Comparison of ENCODE assay signal across 8 cellular contexts in genomic region chr19:58514564-58515020, GRCh38. TPM values are rescaled to one million over a fixed set of nuclear protein-coding genes. Genes with fewer than 3 reads are reported as not detected.
DNase-seq lines count a peak whose midpoint lies in the region; ATAC-seq and TF ChIP-seq lines count a peak whose summit lies in the region.

No MANE protein-coding gene starts in this region.

- peak overlapping the region; percentile 8 for H2BK5ac ChIP-seq in neuronal stem cell (ENCODE audit: low read length)

- no peak for ATAC-seq in GM18520 (IDR thresholded peaks at IDR 0.05; ENCODE audit: unreplicated experiment)

- H4K8ac ChIP-seq in neuronal stem cell (ENCODE audit: low read depth, low read length), result peak overlapping the region; percentile 95

- H2AFZ ChIP-seq in OCI-LY7 (ENCODE audit: low read length), result no peak overlapping the region
- no peak overlapping the region for H2AFZ ChIP-seq in neuronal stem cell (ENCODE audit: low read length)

- H3K4me1 Mint-ChIP-seq in CD8-positive, alpha-beta memory T cell, result peaks cover 32 to 50% (median 34%) of the 10 kb centered on the region in 3 donors

- H3K9ac ChIP-seq in endocrine pancreas (ENCODE audit: control insufficient read depth, insufficient read depth, low read length) (peak overlapping the region; percentile 1), neuronal stem cell (ENCODE audit: low read depth, low read length, poor library complexity) (peak overlapping the region; percentile 86)

- no peak overlapping the region for H2BK12ac ChIP-seq in neuronal stem cell (ENCODE audit: low read length)

- peak overlapping the region; percentile 53 for H3K4me3 ChIP-seq in CD8-positive, alpha-beta memory T cell (ENCODE audit: low read length)
- H3K4me3 ChIP-seq in OCI-LY7 (ENCODE audit: low read depth, low read length, poor library complexity, severe bottlenecking) (no peak overlapping the region), endocrine pancreas (ENCODE audit: control insufficient read depth, insufficient read depth, low read length) (no peak overlapping the region), neuronal stem cell (ENCODE audit: low read length in 2 of 2) (peak overlapping the region in 1 of 2 donors; percentile 74), SJCRH30 (no peak overlapping the region)

- intact Hi-C loops in OCI-LY7 (cut with micrococcal nuclease; ENCODE audit: unreplicated experiment), result loop anchor here (2.0 to 5.0 kb wide), 2 partner anchors 58 to 187 kb away; partner anchors contain the start of genes MZF1 and ZSCAN22

- CTCF ChIA-PET in CD8-positive, alpha-beta memory T cell (lab: Charles Lee), result interaction anchor here (0.7 to 3.6 kb wide), 19 partner anchors 13 to 208 kb away, joined by 3 to 61 read pairs (median 5); partner anchors contain the start of genes CHMP2A, MZF1, TRIM28 and ZNF497
- CTCF ChIA-PET in OCI-LY7 (lab: Charles Lee; ENCODE audit: unreplicated experiment), result interaction anchor here (0.6 kb wide), 1 partner anchor 36 kb away, joined by 4 read pairs; no protein-coding TSS in a partner anchor

- no peak overlapping the region for H3K14ac ChIP-seq in neuronal stem cell (ENCODE audit: low read length)

- no peak for TF ChIP-seq CTCF in OCI-LY7 (conservative IDR thresholded peaks at IDR 0.05; ENCODE audit: low read length)

- H3K4me3 Mint-ChIP-seq in CD8-positive, alpha-beta memory T cell, result peak overlapping the region; percentile 59 to 87 (median 79)

- no peak overlapping the region for H3K4ac ChIP-seq in neuronal stem cell (ENCODE audit: low read length)

- H2AK5ac ChIP-seq in neuronal stem cell (ENCODE audit: low read depth, low read length), result peak overlapping the region; percentile 49

- H3K9me3 ChIP-seq in CD8-positive, alpha-beta memory T cell (ENCODE audit: low read length), result no peaks in the 10 kb centered on the region
- H3K9me3 ChIP-seq in OCI-LY7 (ENCODE audit: low read length) (no peaks in the 10 kb centered on the region), endocrine pancreas (ENCODE audit: control insufficient read depth, low read length) (no peaks in the 10 kb centered on the region), neuronal stem cell (replicated peaks in 1 of 2; ENCODE audit: control insufficient read depth in 2 of 2, insufficient read depth in 1 of 2, low read depth in 1 of 2, low read length in 2 of 2) (no peaks in the 10 kb centered on the region), SJCRH30 (replicated peaks) (no peaks in the 10 kb centered on the region)

- H3K27me3 ChIP-seq in CD8-positive, alpha-beta memory T cell (ENCODE audit: insufficient read depth, low read length, poor library complexity, severe bottlenecking), result no peaks in the 10 kb centered on the region
- H3K27me3 ChIP-seq in endocrine pancreas (ENCODE audit: control insufficient read depth, insufficient read depth, low read length), result no peaks in the 10 kb centered on the region
- no peaks in the 10 kb centered on the region for H3K27me3 ChIP-seq in neuronal stem cell (ENCODE audit: control insufficient read depth in 3 of 3, insufficient read depth in 3 of 3, low read depth in 1 of 3, low read length in 3 of 3)
- no peaks in the 10 kb centered on the region for H3K27me3 ChIP-seq in SJCRH30

- no peak overlapping the region for H2BK15ac ChIP-seq in neuronal stem cell (ENCODE audit: low read length)

- DNase-seq in CD8-positive, alpha-beta memory T cell, result no peak
- DNase-seq in OCI-LY7 (ENCODE audit: low spot score) (no peak), neuronal stem cell (ENCODE audit: low spot score) (no peak), NCI-H1694 (lab: John Stamatoyannopoulos, UW) (no peak), GM03348 (ENCODE audit: low spot score) (no peak), SJCRH30 (no peak)

- H3K79me2 ChIP-seq in OCI-LY7 (ENCODE audit: insufficient read depth, low read depth, low read length), result peaks cover 11% of the 10 kb centered on the region; the same call in 1 of the 2 replicates

- no TSS peak for BruUV-seq in OCI-LY7 (replicated peaks; lab: Mats Ljungman, UMichigan)

- peak overlapping the region; percentile 33 for H3K27ac ChIP-seq in CD8-positive, alpha-beta memory T cell (ENCODE audit: low read depth, low read length)
- H3K27ac ChIP-seq in OCI-LY7 (ENCODE audit: low read depth, low read length, poor library complexity, severe bottlenecking) (no peak overlapping the region), neuronal stem cell (replicated peaks; ENCODE audit: low read length) (no peak overlapping the region), SJCRH30 (no peak overlapping the region)

- H3K27me3 Mint-ChIP-seq in CD8-positive, alpha-beta memory T cell, result peaks cover 0 to 2% of the 10 kb centered on the region in 2 donors

- peaks cover 25% of the 10 kb centered on the region for H3K4me1 ChIP-seq in CD8-positive, alpha-beta memory T cell (ENCODE audit: insufficient read depth, low read length)
- H3K4me1 ChIP-seq in OCI-LY7 (ENCODE audit: insufficient read depth, low read length, poor library complexity, severe bottlenecking), result peaks cover 15% of the 10 kb centered on the region
- H3K4me1 ChIP-seq in endocrine pancreas (ENCODE audit: control insufficient read depth, insufficient read depth, low read length), result no peaks in the 10 kb centered on the region
- peaks cover 8 to 17% of the 10 kb centered on the region in 2 donors for H3K4me1 ChIP-seq in neuronal stem cell (ENCODE audit: control insufficient read depth in 2 of 2, insufficient read depth in 1 of 2, low read depth in 1 of 2, low read length in 2 of 2)
- H3K4me1 ChIP-seq in SJCRH30, result no peaks in the 10 kb centered on the region

- H3K36me3 ChIP-seq in CD8-positive, alpha-beta memory T cell (ENCODE audit: insufficient read depth, low read length), result peaks cover 6% of the 10 kb centered on the region
- H3K36me3 ChIP-seq in OCI-LY7 (ENCODE audit: insufficient read depth, low read length), result peaks cover 31% of the 10 kb centered on the region
- no peaks in the 10 kb centered on the region for H3K36me3 ChIP-seq in endocrine pancreas (ENCODE audit: control insufficient read depth, insufficient read depth, low read length)
- H3K36me3 ChIP-seq in neuronal stem cell (replicated peaks in 1 of 2; ENCODE audit: control insufficient read depth in 2 of 2, insufficient read depth in 2 of 2, low read length in 2 of 2), result peaks cover 24 to 45% of the 10 kb centered on the region in 2 donors
- no peaks in the 10 kb centered on the region; the same call in 1 of the 2 replicates for H3K36me3 ChIP-seq in SJCRH30

- H3K79me1 ChIP-seq in neuronal stem cell (ENCODE audit: low read depth, low read length), result peaks cover 14% of the 10 kb centered on the region

- WGBS in neuronal stem cell (ENCODE audit: extremely low coverage in 2 of 2, insufficient read length in 2 of 2, insufficient replicate concordance in 1 of 2), 2 donors, result no CpG with 5 or more reads among the region's 3 CpGs

- H4K91ac ChIP-seq in neuronal stem cell (ENCODE audit: low read depth, low read length, poor library complexity), result no peak overlapping the region

- H3K9me2 ChIP-seq in OCI-LY7 (ENCODE audit: insufficient read depth, low read length), result no peaks in the 10 kb centered on the region

- no peak overlapping the region for H3K23ac ChIP-seq in neuronal stem cell (ENCODE audit: low read depth, low read length, poor library complexity)

- peak overlapping the region; percentile 49; the same call in 1 of the 2 replicates for H3K4me2 ChIP-seq in OCI-LY7 (ENCODE audit: low read length)
- peak overlapping the region; percentile 54 for H3K4me2 ChIP-seq in neuronal stem cell (ENCODE audit: insufficient read depth, low read length, poor library complexity, severe bottlenecking)

- H3K18ac ChIP-seq in neuronal stem cell (ENCODE audit: low read length), result peak overlapping the region; percentile 80

- H3K9me3 Mint-ChIP-seq in CD8-positive, alpha-beta memory T cell, result no peaks in the 10 kb centered on the region

- POLR2A ChIA-PET in CD8-positive, alpha-beta memory T cell (lab: Charles Lee), result interaction anchor here (1.1 to 1.8 kb wide), 3 partner anchors 40 to 61 kb away, joined by 4 to 7 read pairs (median 6); partner anchors contain the start of gene CHMP2A
- POLR2A ChIA-PET in OCI-LY7 (lab: Charles Lee), result interaction anchor here (1.1 to 1.3 kb wide), 2 partner anchors 14 to 61 kb away, joined by 3 to 4 read pairs; no protein-coding TSS in a partner anchor

- H4K20me1 ChIP-seq in OCI-LY7 (ENCODE audit: insufficient read depth, low read length), result no peaks in the 10 kb centered on the region

- peaks cover 0 to 27% (median 4%) of the 10 kb centered on the region in 3 donors for H3K36me3 Mint-ChIP-seq in CD8-positive, alpha-beta memory T cell

- H3K27ac Mint-ChIP-seq in CD8-positive, alpha-beta memory T cell, result peak overlapping the region; percentile 36 to 96 (median 83)

- no peak overlapping the region for H2BK120ac ChIP-seq in neuronal stem cell (ENCODE audit: low read depth, low read length)

RNA-seq across cellular contexts. Expression of gene SLC27A5, which starts 2.8 kb away (rescaled TPM):
- total RNA-seq in CD8-positive, alpha-beta memory T cell, result 10 to 100 TPM; 16.1 to 19.1 TPM
- polyA plus RNA-seq in CD8-positive, alpha-beta memory T cell, result 25.9 TPM
- total RNA-seq in OCI-LY7 (2014; rRNA removed; shearing (Covaris generic)), result 28.0 and 44.1 TPM in 2 replicates
- 29.4 and 29.8 TPM in 2 replicates for total RNA-seq in OCI-LY7 (2022)
- 21.6 TPM for polyA plus RNA-seq in neuronal stem cell (2013, experiment 1 of 2)
- 20.7 TPM for polyA plus RNA-seq in neuronal stem cell (2013, experiment 2 of 2)
- total RNA-seq in SJCRH30 (2014; rRNA removed; shearing (Covaris generic)), result 0.89 and 1.0 TPM in 2 replicates

RNA-seq across cellular contexts. Expression of gene ZBTB45, which starts 5.0 kb away (rescaled TPM):
- 10 to 100 TPM; 15.0 to 16.1 TPM for total RNA-seq in CD8-positive, alpha-beta memory T cell
- 4.8 TPM for polyA plus RNA-seq in CD8-positive, alpha-beta memory T cell
- total RNA-seq in OCI-LY7 (2014; rRNA removed; shearing (Covaris generic)), result 6.7 and 10.7 TPM in 2 replicates
- 14.7 and 16.4 TPM in 2 replicates for total RNA-seq in OCI-LY7 (2022)
- 14.3 TPM for polyA plus RNA-seq in neuronal stem cell (2013, experiment 1 of 2)
- polyA plus RNA-seq in neuronal stem cell (2013, experiment 2 of 2), result 14.8 TPM
- 5.1 and 5.5 TPM in 2 replicates for total RNA-seq in SJCRH30 (2014; rRNA removed; shearing (Covaris generic))

RNA-seq across cellular contexts. Expression of gene TRIM28, which starts 29.3 kb away (rescaled TPM):
- 100 to 1,000 TPM; 705 to 715 TPM for total RNA-seq in CD8-positive, alpha-beta memory T cell
- 57.5 TPM for polyA plus RNA-seq in CD8-positive, alpha-beta memory T cell
- total RNA-seq in OCI-LY7 (2014; rRNA removed; shearing (Covaris generic)), result 551 and 729 TPM in 2 replicates
- 601 and 603 TPM in 2 replicates for total RNA-seq in OCI-LY7 (2022)
- polyA plus RNA-seq in neuronal stem cell (2013, experiment 1 of 2), result 759 TPM
- 741 TPM for polyA plus RNA-seq in neuronal stem cell (2013, experiment 2 of 2)
- total RNA-seq in SJCRH30 (2014; rRNA removed; shearing (Covaris generic)), result 586 and 615 TPM in 2 replicates

RNA-seq across cellular contexts. Expression of gene ZNF446, which starts 38.4 kb away (rescaled TPM):
- 1 to 10 TPM; 5.9 to 7.2 TPM for total RNA-seq in CD8-positive, alpha-beta memory T cell
- polyA plus RNA-seq in CD8-positive, alpha-beta memory T cell, result 3.8 TPM
- 8.0 and 9.9 TPM in 2 replicates for total RNA-seq in OCI-LY7 (2014; rRNA removed; shearing (Covaris generic))
- 11.0 and 11.1 TPM in 2 replicates for total RNA-seq in OCI-LY7 (2022)
- 6.8 TPM for polyA plus RNA-seq in neuronal stem cell (2013, experiment 1 of 2)
- 6.8 TPM for polyA plus RNA-seq in neuronal stem cell (2013, experiment 2 of 2)
- 6.1 and 6.7 TPM in 2 replicates for total RNA-seq in SJCRH30 (2014; rRNA removed; shearing (Covaris generic))

RNA-seq across cellular contexts. Expression of gene CHMP2A, which starts 40.3 kb away (rescaled TPM):
- 10 to 100 TPM; 88.8 to 89.7 TPM for total RNA-seq in CD8-positive, alpha-beta memory T cell
- polyA plus RNA-seq in CD8-positive, alpha-beta memory T cell, result 198 TPM
- total RNA-seq in OCI-LY7 (2014; rRNA removed; shearing (Covaris generic)), result 72.7 and 108 TPM in 2 replicates
- 101 and 112 TPM in 2 replicates for total RNA-seq in OCI-LY7 (2022)
- polyA plus RNA-seq in neuronal stem cell (2013, experiment 1 of 2), result 108 TPM
- 109 TPM for polyA plus RNA-seq in neuronal stem cell (2013, experiment 2 of 2)
- total RNA-seq in SJCRH30 (2014; rRNA removed; shearing (Covaris generic)), result 40.1 and 44.9 TPM in 2 replicates
